Comparison of ENCODE assay signal across 1 cellular context in the genomic region with DNA sequence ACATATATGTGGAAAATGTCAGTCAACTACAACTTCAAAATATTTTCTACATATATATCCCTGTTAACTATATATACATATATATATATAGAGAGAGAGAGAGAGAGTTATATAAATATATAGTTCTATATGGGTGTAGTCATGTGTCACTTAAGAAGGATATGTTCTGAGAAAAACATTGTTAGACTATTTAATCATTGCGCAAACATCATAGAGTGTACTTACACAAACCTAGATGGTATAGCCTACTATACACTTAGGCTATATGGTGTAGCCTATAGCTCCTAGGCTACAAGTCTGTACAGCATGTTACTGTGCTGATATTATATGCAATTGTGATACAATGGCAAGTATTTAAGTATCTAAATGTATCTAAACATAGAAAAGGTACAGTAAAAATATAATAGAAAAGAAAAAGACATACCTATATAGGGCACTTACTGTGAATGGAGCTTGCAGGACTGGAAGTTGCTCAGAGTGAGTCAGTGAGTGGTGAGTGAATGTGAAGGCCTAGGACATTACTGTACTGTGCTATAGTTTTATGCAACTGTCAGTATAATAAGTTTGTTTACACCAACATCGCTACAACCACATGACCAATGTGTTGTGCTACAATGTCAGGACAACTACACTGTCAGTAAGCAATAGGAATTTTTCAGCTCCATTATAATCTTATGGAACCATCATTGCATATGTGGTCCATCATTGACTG.
TF ChIP-seq lines count a peak whose summit lies in the region.

No MANE protein-coding gene starts in this region.

TF ChIP-seq in GM23338, 12 proteins besides CTCF, POLR2A, EP300 and RAD21 (continued from another document):
- TF ChIP-seq, protein P1, sequence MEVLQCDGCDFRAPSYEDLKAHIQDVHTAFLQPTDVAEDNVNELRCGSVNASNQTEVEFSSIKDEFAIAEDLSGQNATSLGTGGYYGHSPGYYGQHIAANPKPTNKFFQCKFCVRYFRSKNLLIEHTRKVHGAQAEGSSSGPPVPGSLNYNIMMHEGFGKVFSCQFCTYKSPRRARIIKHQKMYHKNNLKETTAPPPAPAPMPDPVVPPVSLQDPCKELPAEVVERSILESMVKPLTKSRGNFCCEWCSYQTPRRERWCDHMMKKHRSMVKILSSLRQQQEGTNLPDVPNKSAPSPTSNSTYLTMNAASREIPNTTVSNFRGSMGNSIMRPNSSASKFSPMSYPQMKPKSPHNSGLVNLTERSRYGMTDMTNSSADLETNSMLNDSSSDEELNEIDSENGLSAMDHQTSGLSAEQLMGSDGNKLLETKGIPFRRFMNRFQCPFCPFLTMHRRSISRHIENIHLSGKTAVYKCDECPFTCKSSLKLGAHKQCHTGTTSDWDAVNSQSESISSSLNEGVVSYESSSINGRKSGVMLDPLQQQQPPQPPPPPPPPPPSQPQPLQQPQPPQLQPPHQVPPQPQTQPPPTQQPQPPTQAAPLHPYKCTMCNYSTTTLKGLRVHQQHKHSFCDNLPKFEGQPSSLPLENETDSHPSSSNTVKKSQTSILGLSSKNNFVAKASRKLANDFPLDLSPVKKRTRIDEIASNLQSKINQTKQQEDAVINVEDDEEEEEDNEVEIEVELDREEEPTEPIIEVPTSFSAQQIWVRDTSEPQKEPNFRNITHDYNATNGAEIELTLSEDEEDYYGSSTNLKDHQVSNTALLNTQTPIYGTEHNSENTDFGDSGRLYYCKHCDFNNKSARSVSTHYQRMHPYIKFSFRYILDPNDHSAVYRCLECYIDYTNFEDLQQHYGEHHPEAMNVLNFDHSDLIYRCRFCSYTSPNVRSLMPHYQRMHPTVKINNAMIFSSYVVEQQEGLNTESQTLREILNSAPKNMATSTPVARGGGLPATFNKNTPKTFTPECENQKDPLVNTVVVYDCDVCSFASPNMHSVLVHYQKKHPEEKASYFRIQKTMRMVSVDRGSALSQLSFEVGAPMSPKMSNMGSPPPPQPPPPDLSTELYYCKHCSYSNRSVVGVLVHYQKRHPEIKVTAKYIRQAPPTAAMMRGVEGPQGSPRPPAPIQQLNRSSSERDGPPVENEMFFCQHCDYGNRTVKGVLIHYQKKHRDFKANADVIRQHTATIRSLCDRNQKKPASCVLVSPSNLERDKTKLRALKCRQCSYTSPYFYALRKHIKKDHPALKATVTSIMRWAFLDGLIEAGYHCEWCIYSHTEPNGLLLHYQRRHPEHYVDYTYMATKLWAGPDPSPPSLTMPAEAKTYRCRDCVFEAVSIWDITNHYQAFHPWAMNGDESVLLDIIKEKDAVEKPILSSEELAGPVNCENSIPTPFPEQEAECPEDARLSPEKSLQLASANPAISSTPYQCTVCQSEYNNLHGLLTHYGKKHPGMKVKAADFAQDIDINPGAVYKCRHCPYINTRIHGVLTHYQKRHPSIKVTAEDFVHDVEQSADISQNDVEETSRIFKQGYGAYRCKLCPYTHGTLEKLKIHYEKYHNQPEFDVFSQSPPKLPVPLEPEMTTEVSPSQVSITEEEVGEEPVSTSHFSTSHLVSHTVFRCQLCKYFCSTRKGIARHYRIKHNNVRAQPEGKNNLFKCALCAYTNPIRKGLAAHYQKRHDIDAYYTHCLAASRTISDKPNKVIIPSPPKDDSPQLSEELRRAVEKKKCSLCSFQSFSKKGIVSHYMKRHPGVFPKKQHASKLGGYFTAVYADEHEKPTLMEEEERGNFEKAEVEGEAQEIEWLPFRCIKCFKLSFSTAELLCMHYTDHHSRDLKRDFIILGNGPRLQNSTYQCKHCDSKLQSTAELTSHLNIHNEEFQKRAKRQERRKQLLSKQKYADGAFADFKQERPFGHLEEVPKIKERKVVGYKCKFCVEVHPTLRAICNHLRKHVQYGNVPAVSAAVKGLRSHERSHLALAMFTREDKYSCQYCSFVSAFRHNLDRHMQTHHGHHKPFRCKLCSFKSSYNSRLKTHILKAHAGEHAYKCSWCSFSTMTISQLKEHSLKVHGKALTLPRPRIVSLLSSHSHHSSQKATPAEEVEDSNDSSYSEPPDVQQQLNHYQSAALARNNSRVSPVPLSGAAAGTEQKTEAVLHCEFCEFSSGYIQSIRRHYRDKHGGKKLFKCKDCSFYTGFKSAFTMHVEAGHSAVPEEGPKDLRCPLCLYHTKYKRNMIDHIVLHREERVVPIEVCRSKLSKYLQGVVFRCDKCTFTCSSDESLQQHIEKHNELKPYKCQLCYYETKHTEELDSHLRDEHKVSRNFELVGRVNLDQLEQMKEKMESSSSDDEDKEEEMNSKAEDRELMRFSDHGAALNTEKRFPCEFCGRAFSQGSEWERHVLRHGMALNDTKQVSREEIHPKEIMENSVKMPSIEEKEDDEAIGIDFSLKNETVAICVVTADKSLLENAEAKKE (CRISPR knock-in tag; IDR thresholded peaks at IDR 0.05), result no peak
- TF ChIP-seq JUNB (IDR thresholded peaks at IDR 0.05; ENCODE audit: unreplicated experiment) (no peak), EZH2 (IDR thresholded peaks at IDR 0.05; ENCODE audit: low read depth, unreplicated experiment) (no peak), STAT1 (IDR thresholded peaks at IDR 0.05; ENCODE audit: unreplicated experiment) (no peak), ZNF331 (CRISPR knock-in tag; IDR thresholded peaks at IDR 0.05; ENCODE audit: low read depth) (no peak), POLR2AphosphoS5 (IDR thresholded peaks at IDR 0.05; ENCODE audit: low read depth) (no peak), CREB1 (CRISPR knock-in tag; IDR thresholded peaks at IDR 0.05; ENCODE audit: low read depth) (no peak), ZNF114 (CRISPR knock-in tag; IDR thresholded peaks at IDR 0.05) (no peak), EZH2phosphoT487 (IDR thresholded peaks at IDR 0.05; ENCODE audit: unreplicated experiment) (no peak)
- TF ChIP-seq, protein P2, sequence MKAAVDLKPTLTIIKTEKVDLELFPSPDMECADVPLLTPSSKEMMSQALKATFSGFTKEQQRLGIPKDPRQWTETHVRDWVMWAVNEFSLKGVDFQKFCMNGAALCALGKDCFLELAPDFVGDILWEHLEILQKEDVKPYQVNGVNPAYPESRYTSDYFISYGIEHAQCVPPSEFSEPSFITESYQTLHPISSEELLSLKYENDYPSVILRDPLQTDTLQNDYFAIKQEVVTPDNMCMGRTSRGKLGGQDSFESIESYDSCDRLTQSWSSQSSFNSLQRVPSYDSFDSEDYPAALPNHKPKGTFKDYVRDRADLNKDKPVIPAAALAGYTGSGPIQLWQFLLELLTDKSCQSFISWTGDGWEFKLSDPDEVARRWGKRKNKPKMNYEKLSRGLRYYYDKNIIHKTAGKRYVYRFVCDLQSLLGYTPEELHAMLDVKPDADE (IDR thresholded peaks at IDR 0.05), result no peak
TF ChIP-seq in GM23338: peak in this region for 0.
